In genomic region chr13:62910541-62910940, GRCh38 we compare ENCODE assay signal across 32 cellular contexts.
"Had no signal": no experiment of that assay in that cellular context is flagged by ENCODE, and none has a peak within 500 bp of the region (broad histone marks: within the 10 kb centered on the region; RNA-seq: fewer than 3 reads in every experiment).

No MANE protein-coding gene starts in this region.

- H3K4me1 Mint-ChIP-seq: activated CD4-positive, alpha-beta T cell treated with anti-CD3 and anti-CD28 coated beads, Interleukin-2, amount 10 ng/mL, durations not matched to agents 24 days and 14 days; activated naive CD8-positive, alpha-beta T cell treated with anti-CD3 and anti-CD28 coated beads for 36 hours; naive thymus-derived CD8-positive, alpha-beta T cell; stimulated activated naive B cell treated with anti-CD40 and anti-IgM and Interleukin-4, amounts not matched to agents 10 μg/mL and 1 μg/mL and 100 μg/mL, for 72 hours had no signal

- H3K36me3 ChIP-seq: ascending aorta, cardiac muscle cell, esophagus muscularis mucosa, gastrocnemius medialis, left lung, lower lobe of right lung, stomach, thyroid gland, upper lobe of left lung, vagina had no signal

- H3K27me3 ChIP-seq: ascending aorta, cardiac muscle cell, dorsolateral prefrontal cortex, esophagus muscularis mucosa, gastrocnemius medialis, left lung, stomach, thyroid gland, upper lobe of left lung, vagina had no signal

- DNase-seq: activated CD4-positive, alpha-beta memory T cell treated with anti-CD3 and anti-CD28 coated beads for 36 hours; activated CD4-positive, alpha-beta T cell treated with anti-CD3 and anti-CD28 coated beads, Interleukin-2, amount 10 ng/mL, durations not matched to agents 24 days and 14 days; activated CD4-positive, CD25-positive, alpha-beta regulatory T cell treated with anti-CD3 and anti-CD28 coated beads, Interleukin-2, amount 50 U/mL, for 72 hours; activated CD8-positive, alpha-beta memory T cell treated with anti-CD3 and anti-CD28 coated beads, Interleukin-2, amount 50 U/mL, for 4 hours; activated effector memory CD4-positive, alpha-beta T cell treated with anti-CD3 and anti-CD28 coated beads, Interleukin-2, amount 50 U/mL, for 16 hours; activated naive CD4-positive, alpha-beta T cell treated with anti-CD3 and anti-CD28 coated beads for 36 hours; activated naive CD8-positive, alpha-beta T cell treated with anti-CD3 and anti-CD28 coated beads for 36 hours; activated T-cell treated with anti-CD3 and anti-CD28 coated beads, Interleukin-2, amount 50 U/mL, for 1 hour; dorsolateral prefrontal cortex; gastrocnemius medialis; glutamatergic neuron; left lung; lower lobe of right lung; mesenchymal stem cell; naive thymus-derived CD8-positive, alpha-beta T cell; nucleus accumbens; psoas muscle; stimulated activated CD4-positive, alpha-beta T cell treated with anti-CD3 and anti-CD28 coated beads, Interleukin-1b, Interleukin-23, amount 100 ng/mL, for 48 hours; stimulated activated naive B cell treated with anti-CD40 and anti-IgM and Interleukin-4, amounts not matched to agents 10 μg/mL and 1 μg/mL and 100 μg/mL, for 72 hours; stomach; thyroid gland; upper lobe of left lung had no signal

- H3K9ac ChIP-seq: parathyroid adenoma had no signal

- H3K4me1 ChIP-seq: ascending aorta, esophagus muscularis mucosa, gastrocnemius medialis, left lung, lower lobe of right lung, parathyroid adenoma, psoas muscle, stomach, thyroid gland, upper lobe of left lung, vagina had no signal

- ATAC-seq: gastrocnemius medialis; left lung; lower lobe of right lung; naive thymus-derived CD8-positive, alpha-beta T cell; psoas muscle; stimulated activated naive B cell treated with anti-CD40 and anti-IgM and Interleukin-4, amounts not matched to agents 10 μg/mL and 1 μg/mL and 100 μg/mL, for 72 hours had no signal

- H3K27ac Mint-ChIP-seq: activated CD4-positive, alpha-beta memory T cell treated with anti-CD3 and anti-CD28 coated beads for 36 hours; activated CD4-positive, alpha-beta T cell treated with anti-CD3 and anti-CD28 coated beads, Interleukin-2, amount 10 ng/mL, durations not matched to agents 24 days and 14 days; activated naive CD4-positive, alpha-beta T cell treated with anti-CD3 and anti-CD28 coated beads for 36 hours; activated naive CD8-positive, alpha-beta T cell treated with anti-CD3 and anti-CD28 coated beads for 36 hours; activated T-helper 1 cell treated with anti-CD3 and anti-CD28 coated beads, Interleukin-12 subunit alpha, Interleukin-12 subunit beta, Interleukin-2, Interleukin-4 antibody, amounts not matched to agents 30 ng/mL and 10 ng/mL and 1 ng/mL, durations not matched to agents 14 hours and 24 hours and 36 hours; naive thymus-derived CD8-positive, alpha-beta T cell; stimulated activated naive B cell treated with anti-CD40 and anti-IgM and Interleukin-4, amounts not matched to agents 10 μg/mL and 1 μg/mL and 100 μg/mL, for 72 hours had no signal

- H3K36me3 Mint-ChIP-seq: activated CD4-positive, alpha-beta memory T cell treated with anti-CD3 and anti-CD28 coated beads for 36 hours; activated naive CD8-positive, alpha-beta T cell treated with anti-CD3 and anti-CD28 coated beads for 36 hours; brain; naive thymus-derived CD8-positive, alpha-beta T cell; stimulated activated naive B cell treated with anti-CD40 and anti-IgM and Interleukin-4, amounts not matched to agents 10 μg/mL and 1 μg/mL and 100 μg/mL, for 72 hours had no signal

- H3K4me3 Mint-ChIP-seq: activated CD4-positive, alpha-beta memory T cell treated with anti-CD3 and anti-CD28 coated beads for 36 hours; activated CD4-positive, alpha-beta T cell treated with anti-CD3 and anti-CD28 coated beads, Interleukin-2, amount 10 ng/mL, durations not matched to agents 24 days and 14 days; activated naive CD4-positive, alpha-beta T cell treated with anti-CD3 and anti-CD28 coated beads for 36 hours; activated naive CD8-positive, alpha-beta T cell treated with anti-CD3 and anti-CD28 coated beads for 36 hours; activated T-helper 1 cell treated with anti-CD3 and anti-CD28 coated beads, Interleukin-12 subunit alpha, Interleukin-12 subunit beta, Interleukin-2, Interleukin-4 antibody, amounts not matched to agents 30 ng/mL and 10 ng/mL and 1 ng/mL, durations not matched to agents 14 hours and 24 hours and 36 hours; brain; naive thymus-derived CD8-positive, alpha-beta T cell; neural crest cell; stimulated activated naive B cell treated with anti-CD40 and anti-IgM and Interleukin-4, amounts not matched to agents 10 μg/mL and 1 μg/mL and 100 μg/mL, for 72 hours had no signal

- H3K9me3 ChIP-seq: ascending aorta, esophagus muscularis mucosa, gastrocnemius medialis, lower lobe of right lung, psoas muscle, stomach, thyroid gland, upper lobe of left lung, vagina had no signal

- H3K4me3 ChIP-seq: ascending aorta, cardiac muscle cell, coronary artery, dorsolateral prefrontal cortex, esophagus muscularis mucosa, gastrocnemius medialis, left lung, lower lobe of right lung, psoas muscle, smooth muscle cell, stomach, thyroid gland, upper lobe of left lung, vagina had no signal

- H3K27ac ChIP-seq: ascending aorta, cardiac muscle cell, coronary artery, dorsolateral prefrontal cortex, esophagus muscularis mucosa, gastrocnemius medialis, left lung, lower lobe of right lung, parathyroid adenoma, psoas muscle, stomach, thyroid gland, upper lobe of left lung, vagina had no signal

- H3K9me3 Mint-ChIP-seq: activated naive CD4-positive, alpha-beta T cell treated with anti-CD3 and anti-CD28 coated beads for 36 hours; activated naive CD8-positive, alpha-beta T cell treated with anti-CD3 and anti-CD28 coated beads for 36 hours; brain; neural crest cell had no signal

- H3K27me3 Mint-ChIP-seq: activated CD4-positive, alpha-beta memory T cell treated with anti-CD3 and anti-CD28 coated beads for 36 hours; activated CD4-positive, alpha-beta T cell treated with anti-CD3 and anti-CD28 coated beads, Interleukin-2, amount 10 ng/mL, durations not matched to agents 24 days and 14 days; activated naive CD8-positive, alpha-beta T cell treated with anti-CD3 and anti-CD28 coated beads for 36 hours; brain; naive thymus-derived CD8-positive, alpha-beta T cell; stimulated activated naive B cell treated with anti-CD40 and anti-IgM and Interleukin-4, amounts not matched to agents 10 μg/mL and 1 μg/mL and 100 μg/mL, for 72 hours had no signal
